In genomic region chr6:31927242-31927867, GRCh38 we compare ENCODE assay signal across 17 cellular contexts. TPM values are rescaled to one million over a fixed set of nuclear protein-coding genes. Genes with fewer than 3 reads are reported as not detected.
DNase-seq lines count a peak whose midpoint lies in the region; ATAC-seq, FAIRE-seq and TF ChIP-seq lines count a peak whose summit lies in the region.
"Had no signal": no experiment of that assay in that cellular context is flagged by ENCODE, and none has a peak within 500 bp of the region (broad histone marks: within the 10 kb centered on the region; RNA-seq: fewer than 3 reads in every experiment).

C2 (plus strand) TSS chr6:31927717; CDS start chr6:31927753, 36 bp downstream.

- TF ChIP-seq CTCF in HepG2 (CRISPR knock-in tag; IDR thresholded peaks at IDR 0.05) (no peak), sigmoid colon (IDR thresholded peaks at IDR 0.05) (no peak)

- H3K9me3 ChIP-seq in GM23248 (ENCODE audit: low read depth) (no peaks in the 10 kb centered on the region), adipocyte (ENCODE audit: control insufficient read depth, low read length) (peaks cover 3% of the 10 kb centered on the region), HepG2 (ENCODE audit: low read length) (no peaks in the 10 kb centered on the region), sigmoid colon (no peaks in the 10 kb centered on the region)

- no peak within 1 kb of the TSS for H3K4me3 Mint-ChIP-seq in stimulated activated naive B cell treated with anti-CD40 and anti-IgM and Interleukin-4, amounts not matched to agents 10 μg/mL and 1 μg/mL and 100 μg/mL, for 72 hours
- H3K4me3 Mint-ChIP-seq: activated naive CD8-positive, alpha-beta T cell; B cell; naive thymus-derived CD8-positive, alpha-beta T cell had no signal

- TF ChIP-seq RAD21 in HepG2 (CRISPR knock-in tag; IDR thresholded peaks at IDR 0.05) = no peak

- no peak for DNase-seq in GM23248
- DNase-seq in adipocyte (ENCODE audit: low read depth) = no peak
- DNase-seq in HepG2 (ENCODE audit: low spot score) = peak; percentile 96
- DNase-seq in sigmoid colon = no peak
- no peak for DNase-seq in effector CD4-positive, alpha-beta T cell
- no peak for DNase-seq in NCI-H2196 treated with DMSO at 0.1 percent for 48 hours (lab: John Stamatoyannopoulos, UW; ENCODE audit: unreplicated experiment)
- no peak for DNase-seq in stimulated activated naive B cell treated with anti-CD40 and anti-IgM and Interleukin-4, amounts not matched to agents 10 μg/mL and 1 μg/mL and 100 μg/mL, for 72 hours
- DNase-seq in NCI-H748 (lab: John Stamatoyannopoulos, UW; ENCODE audit: unreplicated experiment) = no peak
- DNase-seq: cerebellar nuclear complex; naive thymus-derived CD8-positive, alpha-beta T cell; NCI-H1694; stimulated activated CD4-positive, alpha-beta T cell treated with anti-CD3 and anti-CD28 coated beads, Interleukin-12 subunit alpha, Interleukin-12 subunit beta, amount 100 ng/mL, for 4 hours had no signal

- H3K79me2 ChIP-seq in GM23248 (ENCODE audit: insufficient read depth) (no peaks in the 10 kb centered on the region), HepG2 (ENCODE audit: insufficient read depth, low read length) (peaks cover 29% of the 10 kb centered on the region)

- no peaks in the 10 kb centered on the region for H3K27me3 ChIP-seq in GM23248 (replicated peaks; ENCODE audit: insufficient read depth)
- H3K27me3 ChIP-seq in adipocyte (replicated peaks; ENCODE audit: control insufficient read depth, insufficient read depth, low read length) = no peaks in the 10 kb centered on the region
- no peaks in the 10 kb centered on the region; a peak in 1 of 5 replicates for H3K27me3 ChIP-seq in HepG2 (ENCODE audit: control insufficient read depth in 1 of 2, insufficient read depth in 2 of 2, low read length in 2 of 2)
- H3K27me3 ChIP-seq in sigmoid colon = no peaks in the 10 kb centered on the region

- H3K27ac Mint-ChIP-seq in stimulated activated naive B cell treated with anti-CD40 and anti-IgM and Interleukin-4, amounts not matched to agents 10 μg/mL and 1 μg/mL and 100 μg/mL, for 72 hours = no peak within 1 kb of the TSS
- H3K27ac Mint-ChIP-seq: activated naive CD8-positive, alpha-beta T cell; B cell had no signal

- H4K20me1 ChIP-seq in GM23248 (ENCODE audit: insufficient read depth) (no peaks in the 10 kb centered on the region), HepG2 (ENCODE audit: insufficient read depth, low read length) (no peaks in the 10 kb centered on the region)

- no peaks in the 10 kb centered on the region for H3K4me1 Mint-ChIP-seq in stimulated activated naive B cell treated with anti-CD40 and anti-IgM and Interleukin-4, amounts not matched to agents 10 μg/mL and 1 μg/mL and 100 μg/mL, for 72 hours
- H3K4me1 Mint-ChIP-seq: B cell; naive thymus-derived CD8-positive, alpha-beta T cell had no signal

- WGBS in GM23248 (ENCODE audit: low coverage in 1 of 2, low lambda C conversion rate in 2 of 2, missing lambda C conversion rate in 2 of 2), 2 experiments = 34 to 45% methylated on average over 11 of the region's 11 CpGs
- under 1% methylated on average over 11 of the region's 11 CpGs for WGBS in HepG2 (ENCODE audit: low lambda C conversion rate)
- WGBS in sigmoid colon, 2 donors = 44 to 60% methylated on average over 11 of the region's 11 CpGs

- peak; percentile 99 for FAIRE-seq in HepG2 (lab: Jason Lieb, UNC)

- H2AFZ ChIP-seq in GM23248 = peak within 1 kb of the TSS; percentile 82
- H2AFZ ChIP-seq in HepG2 (ENCODE audit: low read length) = no peak within 1 kb of the TSS

- H3K36me3 ChIP-seq in GM23248 (ENCODE audit: low read depth) (no peaks in the 10 kb centered on the region), adipocyte (ENCODE audit: control insufficient read depth, insufficient read depth, low read length, severe bottlenecking) (no peaks in the 10 kb centered on the region), HepG2 (replicated peaks in 1 of 2; ENCODE audit: control insufficient read depth in 1 of 2, insufficient read depth in 2 of 2, low read length in 2 of 2) (no peaks in the 10 kb centered on the region; a peak in 1 of 5 replicates), sigmoid colon (no peaks in the 10 kb centered on the region)

- H3K9me3 Mint-ChIP-seq in stimulated activated naive B cell treated with anti-CD40 and anti-IgM and Interleukin-4, amounts not matched to agents 10 μg/mL and 1 μg/mL and 100 μg/mL, for 72 hours = no peaks in the 10 kb centered on the region
- H3K9me3 Mint-ChIP-seq: naive thymus-derived CD8-positive, alpha-beta T cell had no signal

- intact Hi-C loops in HepG2 (cut with micrococcal nuclease; ENCODE audit: unreplicated experiment) = loop anchor here (1.0 to 10.0 kb wide), 2 partner anchors 18 to 153 kb away; partner anchors contain the start of gene VWA7
- intact Hi-C loops in sigmoid colon (cut with DNase I) = no loop called here

- H3K4me1 ChIP-seq in GM23248 (ENCODE audit: insufficient read depth) (no peaks in the 10 kb centered on the region), adipocyte (ENCODE audit: control insufficient read depth, insufficient read depth, low read length) (peaks cover 16% of the 10 kb centered on the region), HepG2 (ENCODE audit: insufficient read depth, low read length) (peaks cover 76% of the 10 kb centered on the region), sigmoid colon (no peaks in the 10 kb centered on the region)

- H3K27me3 Mint-ChIP-seq in stimulated activated naive B cell treated with anti-CD40 and anti-IgM and Interleukin-4, amounts not matched to agents 10 μg/mL and 1 μg/mL and 100 μg/mL, for 72 hours = peaks cover 4 to 6% of the 10 kb centered on the region in 2 donors
- H3K27me3 Mint-ChIP-seq: activated naive CD8-positive, alpha-beta T cell had no signal

- TF ChIP-seq POLR2A in HepG2 (IDR thresholded peaks at IDR 0.05; ENCODE audit: insufficient read depth in 1 of 2, low read depth in 2 of 2, low read length in 2 of 2) (peak; percentile 63 to 69), sigmoid colon (IDR thresholded peaks at IDR 0.05) (no peak)

- H3K27ac ChIP-seq in GM23248 (no peak within 1 kb of the TSS), HepG2 (ENCODE audit: extremely low read length, insufficient read depth, low read length) (peak within 1 kb of the TSS; percentile 88), sigmoid colon (no peak within 1 kb of the TSS)
- H3K27ac ChIP-seq: KMS-11, VCaP had no signal

- no peaks in the 10 kb centered on the region for H3F3A ChIP-seq in GM23248 (ENCODE audit: insufficient read depth)

- H3K9me2 ChIP-seq in GM23248 (ENCODE audit: insufficient read depth) = no peaks in the 10 kb centered on the region

- ATAC-seq in HepG2 = peak; percentile 89
- ATAC-seq in stimulated activated naive B cell treated with anti-CD40 and anti-IgM and Interleukin-4, amounts not matched to agents 10 μg/mL and 1 μg/mL and 100 μg/mL, for 72 hours (replicated peaks) = no peak
- ATAC-seq: naive thymus-derived CD8-positive, alpha-beta T cell; SK-N-SH treated with all-trans-retinoic acid at 6 μM for 48 hours had no signal

- no TSS peak for BruUV-seq in HepG2 (replicated peaks; lab: Mats Ljungman, UMichigan)

- H3K9ac ChIP-seq in GM23248 = 0 out of 2 replicates have a peak within 1 kb of the TSS, but pooled peaks have one; percentile 0
- H3K9ac ChIP-seq in adipocyte (ENCODE audit: low read length) = peak within 1 kb of the TSS; percentile 65
- peak within 1 kb of the TSS; percentile 85 for H3K9ac ChIP-seq in HepG2 (ENCODE audit: insufficient read depth, low read depth, low read length)
- H3K9ac ChIP-seq: KMS-11 had no signal

- CTCF ChIA-PET in HepG2 (lab: Yijun Ruan, JAX; ENCODE audit: low intra/inter-chr PET ratio, low total read pairs) = interaction anchor here (0.9 kb wide), 1 partner anchor 25 kb away, joined by 4 read pairs; no protein-coding TSS in a partner anchor

- H3K36me3 Mint-ChIP-seq in stimulated activated naive B cell treated with anti-CD40 and anti-IgM and Interleukin-4, amounts not matched to agents 10 μg/mL and 1 μg/mL and 100 μg/mL, for 72 hours = no peaks in the 10 kb centered on the region
- H3K36me3 Mint-ChIP-seq: activated naive CD8-positive, alpha-beta T cell; naive thymus-derived CD8-positive, alpha-beta T cell had no signal

- TF ChIP-seq EP300 in HepG2 (IDR thresholded peaks at IDR 0.05; ENCODE audit: low read depth in 2 of 2, low read length in 2 of 2) (peak; percentile 91 to 95), HepG2 (CRISPR knock-in tag; IDR thresholded peaks at IDR 0.05; ENCODE audit: borderline replicate concordance) (peak; percentile 90), sigmoid colon (IDR thresholded peaks at IDR 0.05) (no peak)

- in situ Hi-C loops in GM23248 (cut with MboI) = no loop called here
- in situ Hi-C loops in HepG2 (cut with HindIII; ENCODE audit: extremely low pct_ligation_motif_present, low pct_unique_long_range_greater_than_20kb) = no loop called here

- H3K4me3 ChIP-seq in GM23248 (peak within 1 kb of the TSS; percentile 33), adipocyte (ENCODE audit: low read length) (peak within 1 kb of the TSS; percentile 73), HepG2 (replicated peaks in 1 of 3; ENCODE audit: insufficient read depth in 1 of 3, low read depth in 2 of 3, low read length in 3 of 3) (peak within 1 kb of the TSS; percentile 69 to 81 (median 72)), sigmoid colon (peak within 1 kb of the TSS in 3 of 4 donors; percentile 6 to 31 (median 16))

- H3K4me2 ChIP-seq in GM23248 (ENCODE audit: unreplicated experiment) (no peak within 1 kb of the TSS), HepG2 (ENCODE audit: low read depth, low read length) (peak within 1 kb of the TSS; percentile 85)
- H3K4me2 ChIP-seq: KMS-11 had no signal

- POLR2A ChIA-PET in HepG2 (lab: Yijun Ruan, JAX) = interaction anchor here (0.6 to 6.1 kb wide), 19 partner anchors 9 to 272 kb away, joined by 3 to 151 read pairs (median 5); partner anchors contain the start of genes APOM, CFB, DXO and HSPA1A

RNA-seq across cellular contexts. Expression of gene C2, which starts in this region (rescaled TPM):
- total RNA-seq in GM23248 (2014; rRNA removed; shearing (Covaris generic)) = 1.3 and 2.1 TPM in 2 replicates
- polyA plus RNA-seq in GM23248 (2016; fragmentation: Nextera tagmentation; extraction: Ambion mirVana) (1.4 and 2.3 TPM in 2 replicates), HepG2 (2011; rRNA removed) (307 and 450 TPM in 2 replicates), sigmoid colon (10 to 100 TPM; 10.2 to 39.2 (median 23.1) TPM)
- total RNA-seq in HepG2 (2016; rRNA removed; fragmentation: Illumina TruSeq; extraction: Trizol) (70.9 and 165 TPM in 2 replicates), sigmoid colon (10 to 100 TPM in 3 of 4 donors, 1 to 10 TPM in 1; 4.9 to 17.7 (median 13.6) TPM)
- total RNA-seq in HepG2 (2016; cell fraction: cytosol; rRNA removed; fragmentation: Illumina TruSeq; extraction: Trizol; ENCODE audit: low read depth) = 13.2 and 15.8 TPM in 2 replicates
- 59.3 and 162 TPM in 2 replicates for total RNA-seq in HepG2 (2016; cell fraction: insoluble cytoplasmic fraction; rRNA removed; fragmentation: Illumina TruSeq; extraction: Trizol)
- 25.4 and 27.2 TPM in 2 replicates for total RNA-seq in HepG2 (2016; cell fraction: membrane; rRNA removed; fragmentation: Illumina TruSeq; extraction: Trizol)
- 122 and 155 TPM in 2 replicates for total RNA-seq in HepG2 (2016; cell fraction: nucleus; rRNA removed; fragmentation: Illumina TruSeq; extraction: Trizol)
- polyA plus RNA-seq in HepG2 (2011; cell fraction: cytosol; rRNA removed) = 311 and 377 TPM in 2 replicates
- 302 and 372 TPM in 2 replicates for polyA plus RNA-seq in HepG2 (2011; cell fraction: nucleus; rRNA removed)
- polyA plus RNA-seq in HepG2 (2012) = 396 and 449 TPM in 2 replicates
- polyA plus RNA-seq in HepG2 (2016; cell fraction: cytosol; fragmentation: Illumina TruSeq; extraction: Trizol; ENCODE audit: low read depth) = 15.6 and 16.1 TPM in 2 replicates
- 54.0 and 67.9 TPM in 2 replicates for polyA plus RNA-seq in HepG2 (2016; cell fraction: insoluble cytoplasmic fraction; fragmentation: Illumina TruSeq; extraction: Trizol; ENCODE audit: low read depth)
- polyA plus RNA-seq in HepG2 (2016; cell fraction: membrane; fragmentation: Illumina TruSeq; extraction: Trizol; ENCODE audit: low read depth) = 22.0 and 23.6 TPM in 2 replicates
- 194 and 212 TPM in 2 replicates for polyA plus RNA-seq in HepG2 (2016; cell fraction: nucleus; fragmentation: Illumina TruSeq; extraction: Trizol; ENCODE audit: insufficient read depth, low read depth)
- 0.58 and 518 TPM in 2 replicates for polyA minus RNA-seq in HepG2 (2011; rRNA and poly(A)+ RNA removed; ENCODE audit: low replicate concordance)
- 120 and 232 TPM in 2 replicates for polyA minus RNA-seq in HepG2 (2011; cell fraction: cytosol; rRNA and poly(A)+ RNA removed)
- polyA minus RNA-seq in HepG2 (2011; cell fraction: nucleus; rRNA and poly(A)+ RNA removed) = 89.4 and 148 TPM in 2 replicates
- polyA plus RNA-seq: naive thymus-derived CD8-positive, alpha-beta T cell had no signal

Comparison
In these comparisons a context has a peak if more than half of its experiments do, and no peak if none do; other contexts are left out.
1. H3K4me3 ChIP-seq: peak in every context shown above with its lines; median percentile 73 in adipocyte; 72 in HepG2; 33 in GM23248; 16 in sigmoid colon.
2. H3K9ac ChIP-seq: peak in every context shown above with its lines; median percentile 85 in HepG2; 65 in adipocyte; 0 in GM23248.
3. POLR2A ChIP-seq: peak in HepG2 (2 of 2); none in sigmoid colon (0 of 2).